ENCODE assay signal across 8 cellular contexts in the genomic region with DNA sequence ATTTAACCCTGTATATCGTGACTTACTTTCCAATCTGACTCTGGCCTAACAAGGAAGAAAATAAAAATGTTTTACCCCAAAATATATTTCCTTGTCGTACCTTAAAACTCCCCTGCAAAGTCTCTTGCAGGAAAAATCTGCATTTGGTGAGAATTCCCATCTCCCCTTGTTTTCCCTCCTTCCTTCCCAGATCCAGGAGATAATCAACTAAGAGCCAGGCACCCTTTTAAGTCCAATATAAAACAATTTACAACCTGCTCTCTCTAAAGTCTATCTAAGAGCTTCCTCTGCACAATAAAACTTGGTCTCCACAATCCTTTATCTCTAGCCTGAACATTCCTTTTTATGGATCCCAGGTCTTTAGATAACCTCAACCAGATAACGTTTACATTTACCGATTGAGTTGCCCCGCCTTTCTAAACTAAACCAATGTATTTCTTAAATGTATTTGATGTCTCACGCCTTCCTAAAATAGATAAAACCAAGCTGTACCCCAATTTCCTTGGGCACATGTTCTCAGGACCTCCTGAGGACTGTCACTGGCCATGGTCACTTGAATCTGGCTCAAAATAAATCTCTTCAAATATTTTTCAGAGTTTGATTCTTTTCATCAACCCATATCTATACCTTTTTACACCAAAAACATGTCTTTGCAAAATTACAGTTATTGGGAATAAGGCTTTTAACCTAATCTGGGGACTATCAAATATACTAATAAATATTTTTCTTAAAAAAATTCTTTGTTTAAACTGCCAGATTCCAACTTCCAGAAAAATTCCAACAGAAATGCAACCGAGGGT. TPM values are rescaled to one million over a fixed set of nuclear protein-coding genes. Genes with fewer than 3 reads are reported as not detected.
DNase-seq lines count a peak whose midpoint lies in the region; ATAC-seq, FAIRE-seq and TF ChIP-seq lines count a peak whose summit lies in the region.

No MANE protein-coding gene starts in this region.

- no peak for ATAC-seq in activated B cell treated with CpG ODN at 0.5 μM for 24 hours (ENCODE audit: low read depth)
- ATAC-seq in stimulated activated naive B cell treated with anti-CD40 and anti-IgM and Interleukin-4, amounts not matched to agents 10 μg/mL and 1 μg/mL and 100 μg/mL, for 72 hours (replicated peaks), result no peak
- no peak for ATAC-seq in HG02763 (IDR thresholded peaks at IDR 0.05; ENCODE audit: unreplicated experiment)

- DNase-seq in DMS79 treated with DMSO at 0.1 percent for 48 hours (lab: John Stamatoyannopoulos, UW) (peak; percentile 26), DMS79 (lab: John Stamatoyannopoulos, UW) (no peak), activated B cell treated with CpG ODN at 0.5 μM for 24 hours (no peak), RCC 7860 (ENCODE audit: low spot score) (no peak), COLO668 (lab: John Stamatoyannopoulos, UW; ENCODE audit: unreplicated experiment) (no peak)
- no peak for DNase-seq in stimulated activated naive B cell treated with anti-CD40 and anti-IgM and Interleukin-4, amounts not matched to agents 10 μg/mL and 1 μg/mL and 100 μg/mL, for 72 hours

- no peak for TF ChIP-seq CTCF in activated B cell treated with CpG ODN at 0.5 μM for 24 hours (IDR thresholded peaks at IDR 0.05)

- H3K4me3 Mint-ChIP-seq in activated B cell treated with CpG ODN at 0.5 μM for 24 hours, result peak overlapping the region; percentile 97
- H3K4me3 Mint-ChIP-seq in stimulated activated naive B cell treated with anti-CD40 and anti-IgM and Interleukin-4, amounts not matched to agents 10 μg/mL and 1 μg/mL and 100 μg/mL, for 72 hours, result peak overlapping the region; percentile 87 to 96

- H3K4me3 ChIP-seq in iPS-11a (ENCODE audit: low read depth, low read length), result peak overlapping the region; percentile 66

- no peak for FAIRE-seq in RCC 7860 (lab: Jason Lieb, UNC)

- CTCF ChIA-PET in activated B cell treated with CpG ODN at 0.5 μM for 24 hours (lab: Charles Lee), result interaction anchor here (3.7 kb wide), 1 partner anchor 47 kb away, joined by 25 read pairs; no protein-coding TSS in a partner anchor

- intact Hi-C loops in activated B cell treated with CpG ODN at 0.5 μM for 24 hours (cut with micrococcal nuclease), result loop anchor here (1.0 to 2.0 kb wide), 2 partner anchors 40 to 349 kb away; no protein-coding TSS in a partner anchor

- no peaks in the 10 kb centered on the region for H3K9me3 Mint-ChIP-seq in activated B cell treated with CpG ODN at 0.5 μM for 24 hours
- no peaks in the 10 kb centered on the region for H3K9me3 Mint-ChIP-seq in stimulated activated naive B cell treated with anti-CD40 and anti-IgM and Interleukin-4, amounts not matched to agents 10 μg/mL and 1 μg/mL and 100 μg/mL, for 72 hours

- H3K36me3 Mint-ChIP-seq in activated B cell treated with CpG ODN at 0.5 μM for 24 hours (ENCODE audit: low read depth), result peaks cover 35% of the 10 kb centered on the region
- peaks cover 11 to 19% of the 10 kb centered on the region in 2 donors for H3K36me3 Mint-ChIP-seq in stimulated activated naive B cell treated with anti-CD40 and anti-IgM and Interleukin-4, amounts not matched to agents 10 μg/mL and 1 μg/mL and 100 μg/mL, for 72 hours

- POLR2A ChIA-PET in activated B cell treated with CpG ODN at 0.5 μM for 24 hours (lab: Charles Lee), result interaction anchor here (1.2 to 2.5 kb wide), 13 partner anchors 10 to 515 kb away, joined by 3 to 20 read pairs (median 7); a partner anchor contains a TSS

- peaks cover 38% of the 10 kb centered on the region for H3K4me1 Mint-ChIP-seq in activated B cell treated with CpG ODN at 0.5 μM for 24 hours
- peaks cover 15 to 40% of the 10 kb centered on the region in 2 donors for H3K4me1 Mint-ChIP-seq in stimulated activated naive B cell treated with anti-CD40 and anti-IgM and Interleukin-4, amounts not matched to agents 10 μg/mL and 1 μg/mL and 100 μg/mL, for 72 hours

- H3K27ac Mint-ChIP-seq in activated B cell treated with CpG ODN at 0.5 μM for 24 hours, result peak overlapping the region; percentile 72
- H3K27ac Mint-ChIP-seq in stimulated activated naive B cell treated with anti-CD40 and anti-IgM and Interleukin-4, amounts not matched to agents 10 μg/mL and 1 μg/mL and 100 μg/mL, for 72 hours, result peak overlapping the region; percentile 88

- H3K27me3 Mint-ChIP-seq in activated B cell treated with CpG ODN at 0.5 μM for 24 hours, result no peaks in the 10 kb centered on the region
- H3K27me3 Mint-ChIP-seq in stimulated activated naive B cell treated with anti-CD40 and anti-IgM and Interleukin-4, amounts not matched to agents 10 μg/mL and 1 μg/mL and 100 μg/mL, for 72 hours, result no peaks in the 10 kb centered on the region

RNA-seq across cellular contexts. Expression of a gene that starts 1.0 kb away (rescaled TPM):
- total RNA-seq in activated B cell treated with CpG ODN at 0.5 μM for 24 hours, result 27.6 and 28.2 TPM in 2 replicates

RNA-seq across cellular contexts. Expression of a gene that starts 48.2 kb away (rescaled TPM):
- total RNA-seq in activated B cell treated with CpG ODN at 0.5 μM for 24 hours, result 0.27 and 0.38 TPM in 2 replicates
